Comparison of ENCODE assay signal across 18 cellular contexts in the genomic region with DNA sequence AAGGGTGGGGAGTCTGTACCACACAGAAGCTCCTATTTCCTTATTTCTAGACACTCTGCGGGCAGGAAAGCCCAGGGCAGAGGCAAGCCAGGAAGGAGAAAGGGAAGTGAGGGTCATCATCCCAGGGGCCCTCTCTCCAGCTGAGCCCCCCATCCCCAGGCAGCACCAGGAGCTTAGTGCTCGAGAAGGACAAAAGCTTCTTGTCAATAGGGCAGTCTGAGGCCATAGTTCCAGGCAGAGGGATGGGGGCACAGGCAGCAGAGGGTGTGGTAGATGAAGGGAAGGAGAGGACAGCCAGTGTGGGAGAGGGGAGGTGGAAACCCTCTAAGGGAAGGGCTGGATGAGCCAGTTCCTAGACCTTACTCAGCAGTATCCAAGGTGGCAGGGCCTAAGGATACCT.
"Had no signal": no experiment of that assay in that cellular context is flagged by ENCODE, and none has a peak within 500 bp of the region (broad histone marks: within the 10 kb centered on the region; RNA-seq: fewer than 3 reads in every experiment).

No MANE protein-coding gene starts in this region.

- H3K9me3 ChIP-seq: adrenal gland, body of pancreas, gastrocnemius medialis, left lung, mucosa of descending colon, psoas muscle, right lobe of liver had no signal

- H3K4me1 ChIP-seq: body of pancreas, right lobe of liver had no signal

- H3K4me3 ChIP-seq: adrenal gland, body of pancreas, gastrocnemius medialis, left lung, mucosa of descending colon, psoas muscle, right lobe of liver, smooth muscle cell, thoracic aorta had no signal

- H3K27ac ChIP-seq: adrenal gland, body of pancreas, gastrocnemius medialis, left lung, psoas muscle, right lobe of liver, thoracic aorta had no signal

- DNase-seq: activated CD4-positive, alpha-beta T cell treated with anti-CD3 and anti-CD28 coated beads for 48 hours; activated CD8-positive, alpha-beta memory T cell treated with anti-CD3 and anti-CD28 coated beads, Interleukin-2, amount 50 U/mL, for 4 hours; activated CD8-positive, alpha-beta T cell treated with anti-CD3 and anti-CD28 coated beads, Interleukin-2, amount 10 ng/mL, durations not matched to agents 7 days and 5 days; activated effector memory CD4-positive, alpha-beta T cell treated with anti-CD3 and anti-CD28 coated beads, Interleukin-2, amount 50 U/mL, for 16 hours; body of pancreas; effector memory CD4-positive, alpha-beta T cell; gastrocnemius medialis; left lung; mucosa of descending colon; naive thymus-derived CD8-positive, alpha-beta T cell; psoas muscle; right lobe of liver; stimulated activated CD4-positive, alpha-beta T cell treated with anti-CD3 and anti-CD28 coated beads, Interleukin-4, amount 100 ng/mL, for 4 hours; stimulated activated CD8-positive, alpha-beta memory T cell treated with anti-CD3 and anti-CD28 coated beads, Interleukin-4, amount 100 ng/mL, for 48 hours; T-helper 17 cell had no signal

- ATAC-seq: activated CD8-positive, alpha-beta T cell treated with anti-CD3 and anti-CD28 coated beads, Interleukin-2, amount 10 ng/mL, durations not matched to agents 7 days and 5 days; body of pancreas; gastrocnemius medialis; left lung; mucosa of descending colon; naive thymus-derived CD8-positive, alpha-beta T cell; psoas muscle; right lobe of liver; T-helper 17 cell had no signal

- H3K36me3 ChIP-seq: left lung, right lobe of liver had no signal

- H3K27me3 ChIP-seq: adrenal gland, body of pancreas, right lobe of liver had no signal
